In genomic region chr2:62642429-62643099, GRCh38 we compare ENCODE assay signal across 1 cellular context.
TF ChIP-seq lines count a peak whose summit lies in the region.

No MANE protein-coding gene starts in this region.

TF ChIP-seq in HCT116, 20 proteins besides CTCF, POLR2A, EP300 and RAD21:
- TF ChIP-seq ZBTB33 (IDR thresholded peaks at IDR 0.05; ENCODE audit: extremely low read depth, insufficient replicate concordance, low read length) (no peak), TCF7L2 (IDR thresholded peaks at IDR 0.05; ENCODE audit: borderline replicate concordance, extremely low read depth, insufficient read depth, insufficient read length) (no peak), SP1 (IDR thresholded peaks at IDR 0.05; ENCODE audit: low read depth) (no peak), ZNF274 (IDR thresholded peaks at IDR 0.05; ENCODE audit: low read depth, low read length) (no peak), CBX3 (IDR thresholded peaks at IDR 0.05; ENCODE audit: low read depth) (no peak), ATF3 (IDR thresholded peaks at IDR 0.05) (no peak)
TF ChIP-seq in HCT116: peak in this region for 0.
